In the genomic region with DNA sequence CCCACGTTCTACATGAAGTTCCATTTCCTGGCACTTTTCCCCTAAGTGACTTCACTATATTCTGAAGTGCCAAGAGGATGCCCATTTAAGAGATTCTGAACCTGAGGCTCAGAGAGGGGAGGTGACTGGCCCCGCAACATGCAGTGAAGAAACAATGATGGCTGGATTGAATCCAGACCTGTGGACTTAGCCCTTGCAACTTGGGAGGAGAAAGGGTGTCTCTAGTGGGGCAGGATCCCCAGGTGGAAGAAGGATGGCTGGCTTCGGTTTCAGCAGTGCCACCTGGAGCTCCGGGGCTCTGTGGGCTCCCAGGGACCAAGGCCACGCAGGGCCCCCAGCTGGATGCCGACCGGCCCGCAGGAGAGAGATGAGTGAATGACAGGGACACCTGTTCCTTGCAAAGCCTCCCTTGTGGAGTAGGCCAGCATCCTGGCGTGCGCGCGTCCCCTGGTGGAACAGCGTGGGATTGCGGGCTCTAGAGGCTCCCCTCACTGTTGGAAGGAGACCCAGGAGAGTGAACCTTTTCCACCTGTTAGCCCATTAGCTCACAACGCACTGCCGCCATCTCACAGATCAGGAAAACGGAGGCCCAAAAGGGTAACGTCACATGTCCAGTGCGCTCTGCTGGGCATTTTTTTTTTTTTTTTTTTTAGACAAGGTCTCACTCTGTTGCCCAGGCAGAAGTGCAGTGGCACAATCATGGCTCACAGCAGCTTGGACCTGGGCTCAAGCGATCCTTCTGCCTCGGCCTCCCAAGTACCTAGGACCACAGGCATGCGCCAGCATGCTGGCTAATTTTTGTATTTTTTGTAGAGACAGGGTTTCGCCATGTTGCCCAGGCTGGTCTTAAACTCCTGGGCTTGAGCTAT, we compare ENCODE assay signal across 8 cellular contexts.
DNase-seq lines count a peak whose midpoint lies in the region; ATAC-seq, FAIRE-seq and TF ChIP-seq lines count a peak whose summit lies in the region.

No MANE protein-coding gene starts in this region.

- H3K4me3 Mint-ChIP-seq in effector memory CD8-positive, alpha-beta T cell = no peak overlapping the region
- H3K4me3 Mint-ChIP-seq in naive thymus-derived CD8-positive, alpha-beta T cell = no peak overlapping the region

- ATAC-seq in effector memory CD8-positive, alpha-beta T cell (replicated peaks) = peak; percentile 44
- peak; percentile 56 to 60 for ATAC-seq in naive thymus-derived CD8-positive, alpha-beta T cell
- ATAC-seq in GM19467 (IDR thresholded peaks at IDR 0.05; ENCODE audit: unreplicated experiment) = no peak

- TF ChIP-seq CTCF in stomach (IDR thresholded peaks at IDR 0.05) = peak in 5 of 7 experiments; percentile 69 to 84 (median 80)

- POLR2A ChIA-PET in naive thymus-derived CD8-positive, alpha-beta T cell (lab: Charles Lee) = interaction anchor here (0.8 to 1.7 kb wide), 4 partner anchors 11 to 19 kb away, joined by 3 to 5 read pairs (median 4); no protein-coding TSS in a partner anchor

- FAIRE-seq in H54 (lab: Jason Lieb, UNC) = no peak

- peaks cover 4% of the 10 kb centered on the region for H3K36me3 Mint-ChIP-seq in effector memory CD8-positive, alpha-beta T cell (ENCODE audit: insufficient read depth)
- no peaks in the 10 kb centered on the region for H3K36me3 Mint-ChIP-seq in naive thymus-derived CD8-positive, alpha-beta T cell

- H3K4me1 Mint-ChIP-seq in effector memory CD8-positive, alpha-beta T cell (ENCODE audit: low read depth in 2 of 2) = peaks cover 32 to 42% of the 10 kb centered on the region in 2 donors
- peaks cover 11 to 36% (median 29%) of the 10 kb centered on the region in 4 donors for H3K4me1 Mint-ChIP-seq in naive thymus-derived CD8-positive, alpha-beta T cell

- H3K27ac ChIP-seq in stomach = no peak overlapping the region

- no peak overlapping the region for H3K4me3 ChIP-seq in stomach

- peak overlapping the region; percentile 20 to 29 for H3K27ac Mint-ChIP-seq in effector memory CD8-positive, alpha-beta T cell
- H3K27ac Mint-ChIP-seq in naive thymus-derived CD8-positive, alpha-beta T cell = peak overlapping the region in 2 of 10 donors; percentile 21

- H3K9me3 ChIP-seq in stomach = no peaks in the 10 kb centered on the region

- 32 to 37% (median 34%) methylated on average over 23 of the region's 23 CpGs for WGBS in stomach, 5 donors

- H3K4me1 ChIP-seq in stomach = peaks cover 0 to 8% (median 0%) of the 10 kb centered on the region in 4 donors

- no peaks in the 10 kb centered on the region for H3K9me3 Mint-ChIP-seq in effector memory CD8-positive, alpha-beta T cell
- H3K9me3 Mint-ChIP-seq in naive thymus-derived CD8-positive, alpha-beta T cell = no peaks in the 10 kb centered on the region

- intact Hi-C loops in stomach (cut with DNase I; ENCODE audit: low total_unique reads) = no loop called here

- no peaks in the 10 kb centered on the region for H3K36me3 ChIP-seq in stomach

- H3K27me3 Mint-ChIP-seq in effector memory CD8-positive, alpha-beta T cell = no peaks in the 10 kb centered on the region
- H3K27me3 Mint-ChIP-seq in naive thymus-derived CD8-positive, alpha-beta T cell = peaks cover 0 to 4% (median 0%) of the 10 kb centered on the region in 5 donors

- no peaks in the 10 kb centered on the region for H3K27me3 ChIP-seq in stomach

- no peak for TF ChIP-seq EP300 in stomach (IDR thresholded peaks at IDR 0.05)

- TF ChIP-seq POLR2A in H54 (IDR thresholded peaks at IDR 0.05; ENCODE audit: low read depth, low read length) (no peak), stomach (IDR thresholded peaks at IDR 0.05) (no peak)

- DNase-seq in AML-193 (lab: John Stamatoyannopoulos, UW) = peak; percentile 20 to 23
- peak; percentile 40 for DNase-seq in H54 (ENCODE audit: insufficient read length, low spot score)
- DNase-seq in NCI-H774 (lab: John Stamatoyannopoulos, UW) = peak; percentile 29
- peak; percentile 44 to 50 for DNase-seq in activated CD8-positive, alpha-beta memory T cell treated with anti-CD3 and anti-CD28 coated beads for 4 hours (ENCODE audit: low read depth in 2 of 2)
- peak; percentile 75 to 79 (median 75) for DNase-seq in effector memory CD8-positive, alpha-beta T cell
- peak; percentile 41 to 80 (median 67) for DNase-seq in naive thymus-derived CD8-positive, alpha-beta T cell
- peak; percentile 78 for DNase-seq in stomach

Comparison
In these comparisons a context has a peak if more than half of its experiments do, and no peak if none do; other contexts are left out.
1. DNase-seq: peak in every context shown above with its lines; median percentile 78 in stomach; 75 in effector memory CD8-positive, alpha-beta T cell; 67 in naive thymus-derived CD8-positive, alpha-beta T cell; 47 in activated CD8-positive, alpha-beta memory T cell treated with anti-CD3 and anti-CD28 coated beads for 4 hours; 40 in H54; 29 in NCI-H774; 22 in AML-193.